Comparison of ENCODE assay signal across 8 cellular contexts in genomic region chr4:185396724-185397402, GRCh38. TPM values are rescaled to one million over a fixed set of nuclear protein-coding genes. Genes with fewer than 3 reads are reported as not detected.
DNase-seq lines count a peak whose midpoint lies in the region; ATAC-seq, FAIRE-seq and TF ChIP-seq lines count a peak whose summit lies in the region.

Gene ANKRD37 (plus strand): TSS chr4:185396841. CDS start chr4:185396924, 83 bp downstream.

- FAIRE-seq in islet of Langerhans (lab: Jason Lieb, UNC) = peak; percentile 89

- no peak for DNase-seq in BE2C
- DNase-seq in NCI-H748 (lab: John Stamatoyannopoulos, UW; ENCODE audit: unreplicated experiment) = peak; percentile 91
- peak; percentile 20 for DNase-seq in brain pericyte (ENCODE audit: low read depth, low spot score)
- no peak for DNase-seq in NCI-H187 (lab: John Stamatoyannopoulos, UW)

- ATAC-seq in GM21723 (IDR thresholded peaks at IDR 0.05; ENCODE audit: unreplicated experiment) (peak; percentile 1), HG02981 (IDR thresholded peaks at IDR 0.05; ENCODE audit: unreplicated experiment) (no peak)

- no peaks in the 10 kb centered on the region for H3K9me3 ChIP-seq in BE2C

- no peaks in the 10 kb centered on the region for H3K4me1 ChIP-seq in BE2C

- H3K27me3 ChIP-seq in BE2C = no peaks in the 10 kb centered on the region

- H3K4me3 ChIP-seq in BE2C (ENCODE audit: low read depth, low read length) (peak within 1 kb of the TSS; percentile 62), skin epidermis (peak within 1 kb of the TSS; percentile 59 to 75 (median 70))

- peak within 1 kb of the TSS; percentile 92 to 100 (median 98) for H3K27ac ChIP-seq in skin epidermis

- H3K36me3 ChIP-seq in BE2C = no peaks in the 10 kb centered on the region; the same call in 1 of the 2 replicates

- no peak for TF ChIP-seq CTCF in BE2C (IDR thresholded peaks at IDR 0.05; ENCODE audit: low read depth, low read length)

RNA-seq across cellular contexts. Expression of gene ANKRD37, which starts in this region (rescaled TPM):
- polyA plus RNA-seq in BE2C (2012; ENCODE audit: insufficient read depth, insufficient read length, low read depth) = 2.9 TPM

Comparison
In these comparisons a context has a peak if more than half of its experiments do, and no peak if none do; other contexts are left out.
1. DNase-seq: peak in NCI-H748 (single experiment) and brain pericyte (single experiment); none in BE2C (single experiment) and NCI-H187 (0 of 2).